23 cellular contexts compared by ENCODE assay signal in genomic region chr3:10725067-10725466, GRCh38.
DNase-seq lines count a peak whose midpoint lies in the region; ATAC-seq and TF ChIP-seq lines count a peak whose summit lies in the region.
"Had no signal": no experiment of that assay in that cellular context is flagged by ENCODE, and none has a peak within 500 bp of the region (broad histone marks: within the 10 kb centered on the region; RNA-seq: fewer than 3 reads in every experiment).

No MANE protein-coding gene starts in this region.

- TF ChIP-seq POLR2A in spleen (IDR thresholded peaks at IDR 0.05), result no peak

- H3K4me1 Mint-ChIP-seq in natural killer cell, result no peaks in the 10 kb centered on the region
- H3K4me1 Mint-ChIP-seq: CD8-positive, alpha-beta memory T cell had no signal

- H3K9me3 Mint-ChIP-seq in natural killer cell, result no peaks in the 10 kb centered on the region

- H3K36me3 Mint-ChIP-seq in natural killer cell, result no peaks in the 10 kb centered on the region
- H3K36me3 Mint-ChIP-seq: IgD-negative memory B cell had no signal

- no peaks in the 10 kb centered on the region for H3K9me3 ChIP-seq in MG63
- H3K9me3 ChIP-seq in spleen, result no peaks in the 10 kb centered on the region
- H3K9me3 ChIP-seq: SK-N-SH had no signal

- intact Hi-C loops in spleen (cut with DNase I; ENCODE audit: low total_unique reads) (no loop called here), natural killer cell (cut with micrococcal nuclease) (no loop called here)

- H3K36me3 ChIP-seq in MG63, result no peaks in the 10 kb centered on the region
- no peaks in the 10 kb centered on the region for H3K36me3 ChIP-seq in spleen

- peaks cover 8 to 15% of the 10 kb centered on the region in 2 donors for H3K27me3 Mint-ChIP-seq in natural killer cell (ENCODE audit: low read depth in 2 of 2)

- DNase-seq in NCI-H2171 treated with DMSO at 0.1 percent for 48 hours (lab: John Stamatoyannopoulos, UW) (peak; percentile 63), NCI-H2171 (lab: John Stamatoyannopoulos, UW) (no peak), MG63 (peak; percentile 64), fibroblast of gingiva (ENCODE audit: low read depth) (peak; percentile 3), mesenteric fat pad (ENCODE audit: low spot score) (peak; percentile 39), spleen (no peak), D341Med (ENCODE audit: low spot score) (no peak), natural killer cell (no peak)
- DNase-seq: Calu3; CD8-positive, alpha-beta memory T cell; GOT3; Karpas-422; NCI-H1436; NCI-H1930; NCI-H226; NCI-H524; NCI-H774; NK-92 treated with Interleukin-12 subunit alpha and Interleukin-12 subunit beta, amount 100 ng/mL, for 24 hours; SIG-M5; SK-N-SH had no signal

- H3K4me3 ChIP-seq in MG63 (no peak overlapping the region), spleen (no peak overlapping the region)

- no peak for ATAC-seq in natural killer cell
- ATAC-seq: Panc1 had no signal

- no peak overlapping the region for H3K27ac ChIP-seq in spleen
- H3K27ac ChIP-seq: C4-2B had no signal

- H3K27ac Mint-ChIP-seq in natural killer cell, result no peak overlapping the region
- H3K27ac Mint-ChIP-seq: CD8-positive, alpha-beta memory T cell; IgD-negative memory B cell had no signal

- TF ChIP-seq CTCF in spleen (IDR thresholded peaks at IDR 0.05 in 8 of 11, conservative IDR thresholded peaks at IDR 0.05 in 3 of 11) (no peak), natural killer cell (IDR thresholded peaks at IDR 0.05) (no peak)

- 17 to 53% (median 19%) methylated on average over 1 of the region's 1 CpG for WGBS in spleen, 5 donors

- no peaks in the 10 kb centered on the region for H3K4me1 ChIP-seq in spleen

- H3K27me3 ChIP-seq in MG63, result no peaks in the 10 kb centered on the region
- peaks cover 0 to 48% (median 0%) of the 10 kb centered on the region in 7 donors for H3K27me3 ChIP-seq in spleen (replicated peaks in 1 of 7)

- H3K4me3 Mint-ChIP-seq in natural killer cell, result no peak overlapping the region
- H3K4me3 Mint-ChIP-seq: CD8-positive, alpha-beta memory T cell; IgD-negative memory B cell had no signal

Comparison
In these comparisons a context has a peak if more than half of its experiments do, and no peak if none do; other contexts are left out.
1. DNase-seq: peak in NCI-H2171 treated with DMSO at 0.1 percent for 48 hours (single experiment), MG63 (single experiment), fibroblast of gingiva (single experiment) and mesenteric fat pad (single experiment); none in NCI-H2171 (single experiment), spleen (single experiment), D341Med (single experiment) and natural killer cell (single experiment).